In the genomic region with DNA sequence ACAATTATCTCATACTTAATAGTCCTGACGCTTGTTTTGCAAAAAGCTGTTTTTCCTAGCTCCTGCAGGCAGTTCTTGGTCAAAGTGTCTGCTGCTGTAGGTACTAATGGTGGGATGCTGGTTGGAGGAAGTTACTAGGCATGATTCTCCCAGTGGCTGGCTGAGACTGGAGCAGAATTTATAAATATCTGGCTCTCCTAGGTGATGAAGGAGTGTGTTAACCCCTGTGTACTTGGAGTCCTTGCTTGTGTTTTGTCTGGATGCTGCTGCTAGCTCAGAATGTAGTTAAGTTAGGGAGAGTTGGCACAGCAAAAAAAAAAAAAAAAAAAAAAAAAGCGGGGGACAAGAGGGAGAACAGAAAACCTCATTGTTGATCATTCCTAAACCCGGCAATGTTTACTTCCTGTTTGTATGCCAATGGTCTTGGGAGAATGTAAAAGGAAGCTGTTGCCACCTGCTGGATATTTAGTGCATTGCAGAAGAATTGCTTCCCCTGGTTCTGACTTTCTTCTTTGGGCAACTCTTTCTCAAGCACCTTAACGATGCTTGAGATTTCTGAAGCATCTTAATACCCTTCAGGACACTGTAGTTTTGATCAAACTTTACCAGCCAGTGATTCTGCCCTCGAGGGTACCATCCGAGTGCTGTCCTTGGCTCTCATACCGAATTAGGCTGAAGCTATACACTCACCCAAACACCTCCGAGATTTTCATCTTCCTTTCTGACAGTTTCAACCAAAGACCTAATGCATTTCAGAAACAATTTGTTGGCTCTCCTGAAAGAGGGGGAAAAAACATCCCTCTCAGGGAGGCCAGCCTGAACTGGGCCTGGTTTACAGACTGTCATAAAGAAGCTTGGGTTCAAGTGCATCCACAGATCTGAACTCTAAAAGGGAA, we compare ENCODE assay signal across 8 cellular contexts.
DNase-seq lines count a peak whose midpoint lies in the region; ATAC-seq and TF ChIP-seq lines count a peak whose summit lies in the region.

No MANE protein-coding gene starts in this region.

- CTCF ChIA-PET in activated CD4-positive, alpha-beta memory T cell treated with anti-CD3 and anti-CD28 coated beads for 36 hours (lab: Charles Lee), result interaction anchor here (0.6 to 4.4 kb wide), 18 partner anchors 8 to 668 kb away, joined by 3 to 39 read pairs (median 4); no protein-coding TSS in a partner anchor

- no peak overlapping the region for H2AFZ ChIP-seq in neural cell (ENCODE audit: low read depth, low read length)

- peaks cover 6% of the 10 kb centered on the region for H3K27me3 Mint-ChIP-seq in activated CD4-positive, alpha-beta memory T cell treated with anti-CD3 and anti-CD28 coated beads for 36 hours

- TF ChIP-seq CTCF in fibroblast of the aortic adventitia (IDR thresholded peaks at IDR 0.05; ENCODE audit: insufficient read depth, low read length), result peak; percentile 94
- TF ChIP-seq CTCF in neural cell (IDR thresholded peaks at IDR 0.05; ENCODE audit: poor library complexity, severe bottlenecking), result peak; percentile 94

- no peaks in the 10 kb centered on the region for H4K20me1 ChIP-seq in neural cell (ENCODE audit: insufficient read depth)

- TF ChIP-seq EP300 in neural cell (conservative IDR thresholded peaks at IDR 0.05; ENCODE audit: poor library complexity, severe bottlenecking), result no peak

- no peaks in the 10 kb centered on the region for H3K9me2 ChIP-seq in neural cell (ENCODE audit: insufficient read depth, low read length)

- peak; percentile 96 for TF ChIP-seq RAD21 in neural cell (conservative IDR thresholded peaks at IDR 0.05)

- H3K9ac ChIP-seq in neural cell (ENCODE audit: low read length), result no peak overlapping the region

- POLR2A ChIA-PET in activated CD4-positive, alpha-beta memory T cell treated with anti-CD3 and anti-CD28 coated beads for 36 hours (lab: Charles Lee), result no interaction called here

- no peaks in the 10 kb centered on the region for H3K36me3 ChIP-seq in neural cell (ENCODE audit: insufficient read depth, low read length)

- no peaks in the 10 kb centered on the region for H3K9me3 ChIP-seq in neural cell (ENCODE audit: low read length)

- DNase-seq in DMS53 treated with DMSO at 0.1 percent for 48 hours (lab: John Stamatoyannopoulos, UW; ENCODE audit: unreplicated experiment) (peak; percentile 72), NCI-H2227 treated with DMSO at 0.1 percent for 48 hours (lab: John Stamatoyannopoulos, UW) (peak; percentile 53), fibroblast of the aortic adventitia (ENCODE audit: low read depth) (peak; percentile 81), cortex of kidney (lab: John Stamatoyannopoulos, UW) (no peak)
- DNase-seq in activated CD4-positive, alpha-beta memory T cell treated with anti-CD3 and anti-CD28 coated beads for 36 hours, result peak; percentile 33

- intact Hi-C loops in activated CD4-positive, alpha-beta memory T cell treated with anti-CD3 and anti-CD28 coated beads for 36 hours (cut with micrococcal nuclease), result loop anchor here (1.0 kb wide), 2 partner anchors 105 to 496 kb away; no protein-coding TSS in a partner anchor

- no peaks in the 10 kb centered on the region for H3K27me3 ChIP-seq in neural cell (ENCODE audit: insufficient read depth, low read depth, low read length)

- no peak overlapping the region for H3K27ac ChIP-seq in neural cell (ENCODE audit: low read length)

- peak; percentile 64 for ATAC-seq in GM19328 (IDR thresholded peaks at IDR 0.05; ENCODE audit: unreplicated experiment)
- peak; percentile 83 for ATAC-seq in HG03280 (IDR thresholded peaks at IDR 0.05; ENCODE audit: unreplicated experiment)

- no peaks in the 10 kb centered on the region for H3K79me2 ChIP-seq in neural cell (replicated peaks; ENCODE audit: insufficient read depth, low read length)

- H3K4me2 ChIP-seq in neural cell (ENCODE audit: low read length), result no peak overlapping the region

- H3K4me3 Mint-ChIP-seq in activated CD4-positive, alpha-beta memory T cell treated with anti-CD3 and anti-CD28 coated beads for 36 hours, result no peak overlapping the region

- no peaks in the 10 kb centered on the region for H3F3A ChIP-seq in neural cell (ENCODE audit: insufficient read depth, low read length, poor library complexity, severe bottlenecking)

- no peak overlapping the region for H3K27ac Mint-ChIP-seq in activated CD4-positive, alpha-beta memory T cell treated with anti-CD3 and anti-CD28 coated beads for 36 hours

- H3K4me1 Mint-ChIP-seq in activated CD4-positive, alpha-beta memory T cell treated with anti-CD3 and anti-CD28 coated beads for 36 hours (ENCODE audit: low read depth), result peaks cover 2% of the 10 kb centered on the region

- H3K4me3 ChIP-seq in fibroblast of the aortic adventitia (ENCODE audit: low read depth, low read length) (peak overlapping the region; percentile 25), neural cell (ENCODE audit: low read length) (peak overlapping the region; percentile 4)

- no peaks in the 10 kb centered on the region for H3K9me3 Mint-ChIP-seq in activated CD4-positive, alpha-beta memory T cell treated with anti-CD3 and anti-CD28 coated beads for 36 hours

- no peaks in the 10 kb centered on the region for H3K36me3 Mint-ChIP-seq in activated CD4-positive, alpha-beta memory T cell treated with anti-CD3 and anti-CD28 coated beads for 36 hours

TF ChIP-seq in neural cell, 6 proteins besides CTCF, POLR2A, EP300 and RAD21:
- TF ChIP-seq SMC3 (conservative IDR thresholded peaks at IDR 0.05; ENCODE audit: poor library complexity), result peak; percentile 95
- TF ChIP-seq TAF1 (IDR thresholded peaks at IDR 0.05; ENCODE audit: low read depth), result no peak
- TF ChIP-seq POLR2AphosphoS5 (IDR thresholded peaks at IDR 0.05), result no peak
